Comparison of ENCODE assay signal across 25 cellular contexts in the genomic region with DNA sequence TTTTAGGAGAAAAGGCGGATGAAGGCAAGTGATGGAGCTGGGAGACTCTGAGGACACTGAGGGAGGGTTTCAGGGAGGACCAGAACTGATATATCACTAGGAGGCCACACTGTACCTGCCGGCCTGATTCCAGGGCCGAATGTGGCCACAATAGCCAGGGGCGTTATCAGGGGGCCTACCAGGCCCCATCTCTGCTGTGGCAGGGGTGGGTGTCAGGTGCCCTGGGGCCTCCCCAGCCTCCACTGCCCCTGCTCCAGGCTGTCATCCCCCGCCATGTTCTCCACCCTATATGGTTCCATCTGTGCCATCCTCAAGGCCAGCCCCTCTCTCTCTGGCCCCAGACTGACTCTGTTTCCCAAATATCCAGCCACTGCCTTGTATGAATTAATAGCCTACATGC.
"Had no signal": no experiment of that assay in that cellular context is flagged by ENCODE, and none has a peak within 500 bp of the region (broad histone marks: within the 10 kb centered on the region; RNA-seq: fewer than 3 reads in every experiment).

No MANE protein-coding gene starts in this region.

- DNase-seq: activated CD4-positive, alpha-beta memory T cell treated with anti-CD3 and anti-CD28 coated beads for 36 hours; activated CD4-positive, alpha-beta T cell treated with anti-CD3 and anti-CD28 coated beads, Interleukin-2, amount 10 ng/mL, durations not matched to agents 24 days and 14 days; activated CD4-positive, CD25-positive, alpha-beta regulatory T cell treated with anti-CD3 and anti-CD28 coated beads, Interleukin-2, amount 50 U/mL, for 72 hours; activated CD8-positive, alpha-beta memory T cell treated with anti-CD3 and anti-CD28 coated beads, Interleukin-2, amount 50 U/mL, for 48 hours; activated naive CD8-positive, alpha-beta T cell treated with anti-CD3 and anti-CD28 coated beads, Interleukin-2, amount 50 U/mL, for 24 hours; activated T-cell treated with anti-CD3 and anti-CD28 coated beads, Interleukin-2, amount 50 U/mL, for 24 hours; effector memory CD8-positive, alpha-beta T cell; erythroblast; immature natural killer cell; kidney; mesendoderm; mucosa of descending colon; small intestine; stimulated activated CD4-positive, alpha-beta T cell treated with anti-CD3 and anti-CD28 coated beads, Interleukin-1b, Interleukin-23, amount 100 ng/mL, for 48 hours; stimulated activated naive CD4-positive, alpha-beta T cell; T-helper 17 cell; T1000; testis; transverse colon had no signal

- H3K4me1 ChIP-seq: breast epithelium, gastroesophageal sphincter, testis, transverse colon had no signal

- H3K36me3 ChIP-seq: breast epithelium, gastroesophageal sphincter, transverse colon had no signal

- ATAC-seq: activated naive CD8-positive, alpha-beta T cell treated with anti-CD3 and anti-CD28 coated beads, Interleukin-2, amount 50 U/mL, for 24 hours; effector memory CD8-positive, alpha-beta T cell; gastroesophageal sphincter; left lobe of liver; mucosa of descending colon; sciatic nerve; T-helper 17 cell had no signal

- H3K9me3 ChIP-seq: gastroesophageal sphincter, mucosa of descending colon, testis, transverse colon had no signal

- H3K27me3 ChIP-seq: testis, transverse colon had no signal

- H3K27ac ChIP-seq: breast epithelium, coronary artery, gastroesophageal sphincter, testis, transverse colon had no signal

- H3K4me3 ChIP-seq: breast epithelium, coronary artery, gastroesophageal sphincter, lung, mucosa of descending colon, testis, transverse colon had no signal
